Comparison of ENCODE assay signal across 1 cellular context in the genomic region with DNA sequence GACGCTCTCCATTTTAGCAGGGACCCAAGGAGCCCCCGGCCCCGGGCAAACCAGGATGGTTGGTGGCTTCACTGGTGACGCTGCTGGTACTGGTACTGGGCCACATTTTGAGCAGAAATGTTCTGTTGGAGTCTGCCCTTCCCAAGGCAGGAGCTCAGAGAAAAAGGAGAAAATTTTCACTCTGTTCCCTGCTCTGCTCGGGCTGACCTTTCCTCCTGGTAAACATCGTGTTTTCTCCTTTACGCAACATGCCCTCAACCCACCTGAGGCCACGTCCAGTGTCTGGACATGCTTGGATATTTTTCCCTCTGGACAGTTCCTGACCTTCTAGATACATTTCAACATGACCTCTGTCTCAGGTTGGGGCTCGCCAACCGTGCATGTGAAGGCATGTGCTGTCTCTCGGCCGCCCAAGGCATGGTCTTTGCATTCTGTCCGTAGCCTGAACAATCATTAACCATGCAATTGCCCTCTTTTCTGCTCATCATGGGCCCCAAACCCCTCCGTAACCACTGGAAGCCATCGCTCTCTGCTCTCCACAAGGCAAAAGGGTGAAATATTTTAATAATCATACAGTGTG.
A peak's percentile ranks its signal among the peaks of the same experiment; 100 is the strongest.
TF ChIP-seq lines count a peak whose summit lies in the region.

No MANE protein-coding gene starts in this region.

TF ChIP-seq in HepG2, 621 proteins besides CTCF, POLR2A, EP300 and RAD21 (continued from another document and continues in another):
- TF ChIP-seq PAXIP1 (CRISPR knock-in tag; conservative IDR thresholded peaks at IDR 0.05): peak; percentile 98
- no peak for TF ChIP-seq ZFP62 (CRISPR knock-in tag; IDR thresholded peaks at IDR 0.05)
- TF ChIP-seq SP2 (CRISPR knock-in tag; IDR thresholded peaks at IDR 0.05): 0 out of 2 replicates have a peak, but pooled peaks have one; percentile 35
- no peak for TF ChIP-seq MAFK (conservative IDR thresholded peaks at IDR 0.05 in 1 of 2, IDR thresholded peaks at IDR 0.05 in 1 of 2; ENCODE audit: low read length in 2 of 2)
- TF ChIP-seq XBP1 (CRISPR knock-in tag; IDR thresholded peaks at IDR 0.05): 0 out of 2 replicates have a peak, but pooled peaks have one; percentile 72
- peak; percentile 77; the same call in 1 of the 2 replicates for TF ChIP-seq JUND (CRISPR knock-in tag; IDR thresholded peaks at IDR 0.05)
- TF ChIP-seq ZNF574 (CRISPR knock-in tag; IDR thresholded peaks at IDR 0.05): peak; percentile 92
- peak; percentile 69; the same call in 1 of the 2 replicates for TF ChIP-seq MYNN (CRISPR knock-in tag; IDR thresholded peaks at IDR 0.05; ENCODE audit: low read depth)
- peak; percentile 100 for TF ChIP-seq GATAD2A (CRISPR knock-in tag; IDR thresholded peaks at IDR 0.05)
- peak; percentile 64 for TF ChIP-seq ZNF143 (CRISPR knock-in tag; IDR thresholded peaks at IDR 0.05)
- TF ChIP-seq ELF1 (CRISPR knock-in tag; IDR thresholded peaks at IDR 0.05): peak; percentile 59
- no peak for TF ChIP-seq CCAR2 (optimal IDR thresholded peaks at IDR 0.05; ENCODE audit: low read depth, low read length)
- peak; percentile 77; the same call in 1 of the 2 replicates for TF ChIP-seq IRX3 (CRISPR knock-in tag; IDR thresholded peaks at IDR 0.05; ENCODE audit: borderline replicate concordance, low read depth)
- TF ChIP-seq ARHGAP35 (CRISPR knock-in tag; IDR thresholded peaks at IDR 0.05; ENCODE audit: borderline replicate concordance): no peak; the same call in 1 of the 2 replicates
- TF ChIP-seq CC2D1A (CRISPR knock-in tag; IDR thresholded peaks at IDR 0.05): no peak
- no peak for TF ChIP-seq PAWR (CRISPR knock-in tag; IDR thresholded peaks at IDR 0.05; ENCODE audit: borderline replicate concordance)
- TF ChIP-seq GATA4 (IDR thresholded peaks at IDR 0.05; ENCODE audit: borderline replicate concordance, low read depth): peak; percentile 94; the same call in 1 of the 2 replicates
- no peak for TF ChIP-seq TRAFD1 (CRISPR knock-in tag; IDR thresholded peaks at IDR 0.05; ENCODE audit: borderline replicate concordance)
- peak; percentile 76; the same call in 1 of the 2 replicates for TF ChIP-seq ZNF672 (CRISPR knock-in tag; IDR thresholded peaks at IDR 0.05)
- peak; percentile 75 for TF ChIP-seq ZNF3 (CRISPR knock-in tag; IDR thresholded peaks at IDR 0.05)
- TF ChIP-seq TOPORS (CRISPR knock-in tag; IDR thresholded peaks at IDR 0.05): 0 out of 2 replicates have a peak, but pooled peaks have one; percentile 80
- peak; percentile 92; the same call in 1 of the 2 replicates for TF ChIP-seq KLF9 (CRISPR knock-in tag; IDR thresholded peaks at IDR 0.05; ENCODE audit: low read depth)
- TF ChIP-seq KLF11 (CRISPR knock-in tag; IDR thresholded peaks at IDR 0.05): peak; percentile 97
- TF ChIP-seq ZNF513 (CRISPR knock-in tag; conservative IDR thresholded peaks at IDR 0.05): no peak
- peak; percentile 90 for TF ChIP-seq FOSL2 (CRISPR knock-in tag; IDR thresholded peaks at IDR 0.05)
- TF ChIP-seq ZNF484 (CRISPR knock-in tag; IDR thresholded peaks at IDR 0.05; ENCODE audit: borderline replicate concordance, low read depth): no peak
- TF ChIP-seq CENPBD1 (CRISPR knock-in tag; IDR thresholded peaks at IDR 0.05; ENCODE audit: borderline replicate concordance, low read depth): no peak
- TF ChIP-seq ZNF670 (CRISPR knock-in tag; IDR thresholded peaks at IDR 0.05; ENCODE audit: borderline replicate concordance): peak; percentile 83; the same call in 1 of the 2 replicates
- TF ChIP-seq, protein P1, sequence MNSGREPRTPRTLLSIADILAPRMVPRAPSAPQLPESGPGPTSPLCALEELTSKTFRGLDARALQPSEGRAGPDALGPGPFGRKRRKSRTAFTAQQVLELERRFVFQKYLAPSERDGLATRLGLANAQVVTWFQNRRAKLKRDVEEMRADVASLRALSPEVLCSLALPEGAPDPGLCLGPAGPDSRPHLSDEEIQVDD (CRISPR knock-in tag; IDR thresholded peaks at IDR 0.05; ENCODE audit: borderline replicate concordance): peak; percentile 88; the same call in 1 of the 2 replicates
- no peak for TF ChIP-seq SUZ12 (IDR thresholded peaks at IDR 0.05; ENCODE audit: low read depth, low read length)
- TF ChIP-seq NKX3-1 (CRISPR knock-in tag; IDR thresholded peaks at IDR 0.05): peak; percentile 76; the same call in 1 of the 2 replicates
- no peak; the same call in 1 of the 2 replicates for TF ChIP-seq ZNF280B (CRISPR knock-in tag; IDR thresholded peaks at IDR 0.05; ENCODE audit: borderline replicate concordance)
- TF ChIP-seq STAT5B (CRISPR knock-in tag; IDR thresholded peaks at IDR 0.05): peak; percentile 94; the same call in 1 of the 2 replicates
- peak; percentile 93 for TF ChIP-seq NFIC (IDR thresholded peaks at IDR 0.05; ENCODE audit: low read length)
- peak; percentile 90 for TF ChIP-seq ZNF616 (CRISPR knock-in tag; IDR thresholded peaks at IDR 0.05; ENCODE audit: low read depth)
- no peak for TF ChIP-seq PTBP1 (IDR thresholded peaks at IDR 0.05; ENCODE audit: low read depth, low read length, poor library complexity, severe bottlenecking)
- no peak; the same call in 1 of the 2 replicates for TF ChIP-seq ISX (CRISPR knock-in tag; conservative IDR thresholded peaks at IDR 0.05)
- no peak for TF ChIP-seq CAMTA2 (CRISPR knock-in tag; IDR thresholded peaks at IDR 0.05; ENCODE audit: borderline replicate concordance)
- peak; percentile 67; the same call in 1 of the 2 replicates for TF ChIP-seq PRDM10 (CRISPR knock-in tag; IDR thresholded peaks at IDR 0.05; ENCODE audit: low read depth)
- TF ChIP-seq ZFP90 (CRISPR knock-in tag; IDR thresholded peaks at IDR 0.05; ENCODE audit: borderline replicate concordance): peak; percentile 95
- TF ChIP-seq, protein P2, sequence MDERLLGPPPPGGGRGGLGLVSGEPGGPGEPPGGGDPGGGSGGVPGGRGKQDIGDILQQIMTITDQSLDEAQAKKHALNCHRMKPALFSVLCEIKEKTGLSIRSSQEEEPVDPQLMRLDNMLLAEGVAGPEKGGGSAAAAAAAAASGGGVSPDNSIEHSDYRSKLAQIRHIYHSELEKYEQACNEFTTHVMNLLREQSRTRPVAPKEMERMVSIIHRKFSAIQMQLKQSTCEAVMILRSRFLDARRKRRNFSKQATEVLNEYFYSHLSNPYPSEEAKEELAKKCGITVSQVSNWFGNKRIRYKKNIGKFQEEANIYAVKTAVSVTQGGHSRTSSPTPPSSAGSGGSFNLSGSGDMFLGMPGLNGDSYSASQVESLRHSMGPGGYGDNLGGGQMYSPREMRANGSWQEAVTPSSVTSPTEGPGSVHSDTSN (CRISPR knock-in tag; IDR thresholded peaks at IDR 0.05): peak; percentile 40
- TF ChIP-seq TP53 (CRISPR knock-in tag; conservative IDR thresholded peaks at IDR 0.05): peak; percentile 98
- no peak for TF ChIP-seq ZNF879 (CRISPR knock-in tag; IDR thresholded peaks at IDR 0.05)
- TF ChIP-seq TEAD3 (CRISPR knock-in tag; optimal IDR thresholded peaks at IDR 0.05; ENCODE audit: borderline replicate concordance): peak; percentile 95
